In the genomic region with DNA sequence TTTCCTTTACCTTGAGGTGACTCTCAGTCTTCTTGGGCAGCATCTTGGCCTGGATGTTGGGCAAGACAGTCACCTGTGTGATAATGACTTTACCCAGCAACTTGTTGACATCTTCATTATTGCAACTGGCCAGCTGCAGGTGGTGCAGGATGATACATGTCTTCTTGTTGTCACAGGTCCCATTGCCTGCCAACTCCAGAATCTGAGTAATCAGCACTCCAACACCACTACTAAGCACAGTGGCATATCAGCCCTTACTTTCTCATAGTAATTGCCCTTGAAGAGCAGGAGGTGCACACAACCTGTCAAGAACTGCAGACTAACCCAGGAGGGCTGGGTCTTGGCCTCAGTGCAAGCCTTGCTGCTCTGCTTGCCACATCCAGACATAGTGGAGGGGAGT, we compare ENCODE assay signal across 25 cellular contexts. TPM values are rescaled to one million over a fixed set of nuclear protein-coding genes. Genes with fewer than 3 reads are reported as not detected.
"Had no signal": no experiment of that assay in that cellular context is flagged by ENCODE, and none has a peak within 500 bp of the region (broad histone marks: within the 10 kb centered on the region; RNA-seq: fewer than 3 reads in every experiment).

No MANE protein-coding gene starts in this region.

- H2AFZ ChIP-seq: neural progenitor cell had no signal

- DNase-seq: naive thymus-derived CD4-positive, alpha-beta T cell; natural killer cell; occipital lobe; ovary; retina; right lobe of liver; sigmoid colon; small intestine; stimulated activated CD4-positive, alpha-beta T cell treated with anti-CD3 and anti-CD28 coated beads, Interleukin-15, amount 100 ng/mL, for 24 hours; stimulated activated CD4-positive, alpha-beta T cell treated with anti-CD3 and anti-CD28 coated beads, Interleukin-2, amount 100 ng/mL, for 24 hours; stimulated activated CD4-positive, alpha-beta T cell treated with anti-CD3 and anti-CD28 coated beads, Interleukin-2, amount 100 ng/mL, for 48 hours; stimulated activated CD4-positive, alpha-beta T cell treated with anti-CD3 and anti-CD28 coated beads, Interleukin-4, amount 100 ng/mL, for 24 hours; stimulated activated naive B cell treated with anti-CD40 and anti-IgM and Interleukin-4, amounts not matched to agents 10 μg/mL and 1 μg/mL and 100 μg/mL, for 72 hours; stimulated activated naive CD4-positive, alpha-beta T cell treated with Interleukin-2 at 50 U/mL for 16 hours; stomach; thyroid gland; upper lobe of right lung; uterus had no signal

- H3K27me3 ChIP-seq: neural progenitor cell, ovary, right atrium auricular region, right lobe of liver, sigmoid colon, stomach, thyroid gland, tibial nerve, upper lobe of right lung, uterus had no signal

- FAIRE-seq: small intestine had no signal

- H3K36me3 ChIP-seq: neural progenitor cell, ovary, prostate gland, right atrium auricular region, right lobe of liver, sigmoid colon, stomach, thoracic aorta, thyroid gland, tibial nerve, upper lobe of right lung, uterus had no signal

- H3K9ac ChIP-seq: neural progenitor cell had no signal

- H3K4me1 ChIP-seq: neural progenitor cell, prostate gland, right atrium auricular region, right lobe of liver, sigmoid colon, stomach, thyroid gland, tibial nerve, upper lobe of right lung, uterus had no signal

- H3K4me3 ChIP-seq: neural progenitor cell, ovary, prostate gland, right atrium auricular region, right lobe of liver, sigmoid colon, stomach, thoracic aorta, thyroid gland, tibial nerve, upper lobe of right lung, uterus had no signal

- H3K4me2 ChIP-seq: neural progenitor cell had no signal

- H3K27ac ChIP-seq: neural progenitor cell, ovary, prostate gland, right atrium auricular region, right lobe of liver, sigmoid colon, stomach, thoracic aorta, thyroid gland, tibial nerve, upper lobe of right lung, uterus had no signal

- H3K9me3 ChIP-seq: ovary, prostate gland, right atrium auricular region, right lobe of liver, sigmoid colon, stomach, thoracic aorta, thyroid gland, upper lobe of right lung, uterus had no signal

RNA-seq across cellular contexts. Expression of a gene that starts 57.8 kb away (rescaled TPM):
- total RNA-seq: osteoblast, right atrium auricular region, urinary bladder had no signal
- polyA plus RNA-seq: naive thymus-derived CD4-positive, alpha-beta T cell had no signal
